In the genomic region with DNA sequence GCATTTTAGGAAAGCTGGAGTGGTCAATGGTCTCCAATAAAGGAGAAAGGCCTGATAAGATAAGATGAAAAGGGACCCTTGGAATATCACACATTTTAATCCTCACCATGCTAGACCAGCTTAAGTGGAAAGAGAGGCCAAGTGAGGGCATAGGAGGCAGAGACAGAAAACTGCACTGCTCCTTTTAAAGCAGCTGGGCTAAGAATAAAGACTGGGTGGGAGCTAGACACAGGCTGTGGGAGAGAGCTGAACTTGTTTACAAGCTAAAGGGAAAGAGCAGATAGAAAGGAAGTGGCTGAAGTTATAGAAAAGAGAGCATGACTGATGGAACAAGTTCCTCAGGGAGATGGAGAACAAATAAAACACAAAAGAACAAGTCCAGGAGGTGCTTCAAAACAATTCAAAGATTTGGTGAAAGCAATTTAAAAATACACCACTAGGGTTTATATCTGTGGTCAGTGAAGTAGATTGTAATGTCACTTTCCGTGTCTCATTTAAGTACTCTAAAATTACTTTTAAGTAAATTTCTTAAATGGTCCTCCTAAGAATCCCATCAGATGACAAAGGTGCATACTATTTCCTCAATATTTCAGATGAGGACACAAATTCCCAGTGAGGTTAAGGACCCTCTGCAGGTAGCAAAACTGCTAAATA, we compare ENCODE assay signal across 17 cellular contexts. TPM values are rescaled to one million over a fixed set of nuclear protein-coding genes. Genes with fewer than 3 reads are reported as not detected.
DNase-seq lines count a peak whose midpoint lies in the region; ATAC-seq and TF ChIP-seq lines count a peak whose summit lies in the region.
"Had no signal": no experiment of that assay in that cellular context is flagged by ENCODE, and none has a peak within 500 bp of the region (broad histone marks: within the 10 kb centered on the region; RNA-seq: fewer than 3 reads in every experiment).

No MANE protein-coding gene starts in this region.

- H3K36me3 ChIP-seq in muscle layer of duodenum (ENCODE audit: control insufficient read depth in 1 of 2, insufficient read depth in 2 of 2, low read length in 2 of 2) (no peaks in the 10 kb centered on the region), urinary bladder (ENCODE audit: insufficient read depth) (no peaks in the 10 kb centered on the region), suprapubic skin (no peaks in the 10 kb centered on the region)
- H3K36me3 ChIP-seq: esophagus squamous epithelium had no signal

- H3K27me3 ChIP-seq in muscle layer of duodenum (ENCODE audit: low read depth, low read length) (no peaks in the 10 kb centered on the region), suprapubic skin (no peaks in the 10 kb centered on the region)
- H3K27me3 ChIP-seq: esophagus squamous epithelium, testis had no signal

- ATAC-seq in HG03159 (IDR thresholded peaks at IDR 0.05; ENCODE audit: unreplicated experiment) = no peak
- ATAC-seq: activated T-helper 17 cell treated with anti-CD3 and anti-CD28 coated beads, Interleukin-2, amount 50 U/mL, for 72 hours; GM23338 had no signal

- no peak for TF ChIP-seq POLR2A in suprapubic skin (IDR thresholded peaks at IDR 0.05)

- peaks cover 4 to 38% of the 10 kb centered on the region in 2 donors for H3K4me1 ChIP-seq in muscle layer of duodenum (ENCODE audit: control insufficient read depth in 1 of 2, insufficient read depth in 2 of 2, low read length in 2 of 2)
- H3K4me1 ChIP-seq in urinary bladder (ENCODE audit: insufficient read depth) = peaks cover 2% of the 10 kb centered on the region
- H3K4me1 ChIP-seq in suprapubic skin = peaks cover 21% of the 10 kb centered on the region
- H3K4me1 ChIP-seq: testis had no signal

- no peak for TF ChIP-seq CTCF in astrocyte of the spinal cord (IDR thresholded peaks at IDR 0.05; ENCODE audit: low read depth, low read length)
- TF ChIP-seq CTCF in suprapubic skin (IDR thresholded peaks at IDR 0.05) = no peak

- peak; percentile 47 for DNase-seq in NCI-H82 (lab: John Stamatoyannopoulos, UW)
- no peak for DNase-seq in NCI-H82 treated with DMSO at 0.1 percent for 48 hours (lab: John Stamatoyannopoulos, UW; ENCODE audit: unreplicated experiment)
- peak; percentile 16 for DNase-seq in astrocyte of the spinal cord (ENCODE audit: low read depth, low spot score)
- no peak for DNase-seq in foreskin melanocyte
- no peak for DNase-seq in suprapubic skin (ENCODE audit: low spot score in 2 of 2)
- DNase-seq: activated CD8-positive, alpha-beta memory T cell treated with anti-CD3 and anti-CD28 coated beads for 24 hours; amygdala; CD4-positive, alpha-beta T cell; DMS79 treated with DMSO at 0.1 percent for 48 hours; esophagus squamous epithelium; NCI-H524 treated with DMSO at 0.1 percent for 48 hours; testis had no signal

- no peak overlapping the region for H3K4me3 ChIP-seq in astrocyte of the spinal cord (ENCODE audit: low read depth, low read length)
- H3K4me3 ChIP-seq in muscle layer of duodenum (ENCODE audit: low read depth in 1 of 2, low read length in 2 of 2) = no peak overlapping the region
- no peak overlapping the region for H3K4me3 ChIP-seq in urinary bladder (ENCODE audit: low read depth, low read length)
- no peak overlapping the region for H3K4me3 ChIP-seq in suprapubic skin
- H3K4me3 ChIP-seq: esophagus squamous epithelium, GM23338, testis had no signal

- 64% methylated on average over 1 of the region's 1 CpG for WGBS in urinary bladder
- 78% methylated on average over 1 of the region's 1 CpG for WGBS in suprapubic skin

- in situ Hi-C loops in astrocyte of the spinal cord (cut with HindIII; ENCODE audit: low sequenced_read_pairs) = no loop called here

- H3K9me3 ChIP-seq in muscle layer of duodenum (ENCODE audit: control insufficient read depth in 1 of 2, low read length in 2 of 2) (no peaks in the 10 kb centered on the region), suprapubic skin (no peaks in the 10 kb centered on the region)
- H3K9me3 ChIP-seq: esophagus squamous epithelium, testis had no signal

- H3K27ac ChIP-seq in muscle layer of duodenum (ENCODE audit: low read length) (peak overlapping the region; percentile 33), urinary bladder (ENCODE audit: low read depth) (peak overlapping the region; percentile 16), suprapubic skin (no peak overlapping the region)
- H3K27ac ChIP-seq: testis had no signal

- TF ChIP-seq EP300 in suprapubic skin (IDR thresholded peaks at IDR 0.05) = no peak

RNA-seq across cellular contexts. Expression of a gene that starts 7.5 kb away (rescaled TPM):
- total RNA-seq in urinary bladder = 964 TPM
- polyA plus RNA-seq in urinary bladder = 112 TPM
- 10 to 100 TPM; 14.1 to 17.6 (median 16.3) TPM for total RNA-seq in suprapubic skin

Comparison
In these comparisons a context has a peak if more than half of its experiments do, and no peak if none do; other contexts are left out.
1. DNase-seq: peak in NCI-H82 (single experiment) and astrocyte of the spinal cord (single experiment); none in NCI-H82 treated with DMSO at 0.1 percent for 48 hours (single experiment), foreskin melanocyte (single experiment) and suprapubic skin (0 of 2).
2. RNA of a gene that starts 7.5 kb away (total RNA-seq): 964 TPM in urinary bladder (single experiment); 14.1 to 17.6 TPM in suprapubic skin; every median in the first group is over 10 times any median in the second.